In genomic region chr4:179292443-179292842, GRCh38 we compare ENCODE assay signal across 1 cellular context.
TF ChIP-seq lines count a peak whose summit lies in the region.

No MANE protein-coding gene starts in this region.

TF ChIP-seq in H1, 55 proteins besides CTCF, POLR2A, EP300 and RAD21 (continued from another document):
- TF ChIP-seq CHD7 (IDR thresholded peaks at IDR 0.05; ENCODE audit: insufficient replicate concordance, low read length), result no peak
- no peak for TF ChIP-seq CHD2 (IDR thresholded peaks at IDR 0.05; ENCODE audit: low read length)
- no peak for TF ChIP-seq RXRA (IDR thresholded peaks at IDR 0.05; ENCODE audit: insufficient read depth, low read depth, low read length)
- no peak for TF ChIP-seq CBX8 (IDR thresholded peaks at IDR 0.05; ENCODE audit: borderline replicate concordance, low read depth, low read length)
- TF ChIP-seq SAP30 (IDR thresholded peaks at IDR 0.05; ENCODE audit: insufficient read depth, insufficient replicate concordance, low read length), result no peak
- no peak for TF ChIP-seq SRF (IDR thresholded peaks at IDR 0.05; ENCODE audit: low read depth, low read length)
- no peak for TF ChIP-seq ZNF274 (IDR thresholded peaks at IDR 0.05; ENCODE audit: borderline replicate concordance, extremely low read depth, low read length)
- no peak for TF ChIP-seq E2F6 (IDR thresholded peaks at IDR 0.05)
